Comparison of ENCODE assay signal across 24 cellular contexts in the genomic region with DNA sequence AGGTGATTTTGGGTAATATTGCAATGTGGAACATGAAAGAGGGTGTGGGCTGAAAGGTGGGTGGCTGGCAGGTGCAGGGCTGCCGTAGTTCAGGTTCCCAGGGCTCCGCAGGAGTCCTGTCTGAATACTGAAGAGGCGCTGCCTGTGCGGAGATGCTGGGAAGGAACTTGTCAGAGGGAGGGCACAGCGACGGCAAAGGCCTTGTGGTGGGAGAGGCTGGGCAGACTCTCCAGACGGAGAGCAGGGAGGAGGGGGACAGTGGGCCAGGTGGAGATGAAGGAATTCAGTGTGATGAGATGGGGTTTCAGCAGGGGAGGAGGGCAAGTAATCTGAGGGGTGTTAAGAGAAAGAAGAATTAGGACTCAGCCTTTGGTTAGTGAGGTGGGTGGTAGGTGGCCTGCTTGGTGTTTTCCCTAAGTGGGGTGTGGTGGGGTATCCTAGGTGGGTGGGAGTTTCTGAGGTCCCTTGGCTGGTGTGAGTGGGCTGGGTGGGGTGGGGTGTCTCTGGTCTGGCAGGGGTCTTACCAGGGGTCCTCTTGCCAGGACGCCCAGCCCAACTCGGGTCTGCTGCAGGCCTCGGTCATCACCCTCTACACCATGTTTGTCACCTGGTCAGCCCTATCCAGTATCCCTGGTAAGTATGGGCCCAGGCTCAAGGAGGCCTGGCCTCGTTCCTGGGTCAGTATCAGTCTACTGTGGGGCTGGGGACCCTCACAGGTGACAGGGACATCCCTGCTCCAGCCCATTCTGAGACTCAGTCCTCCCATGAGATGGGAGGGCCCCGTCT. TPM values are rescaled to one million over a fixed set of nuclear protein-coding genes. Genes with fewer than 3 reads are reported as not detected.
A peak's percentile ranks its signal among the peaks of the same experiment; 100 is the strongest.
DNase-seq lines count a peak whose midpoint lies in the region; ATAC-seq and TF ChIP-seq lines count a peak whose summit lies in the region.
"Had no signal": no experiment of that assay in that cellular context is flagged by ENCODE, and none has a peak within 500 bp of the region (broad histone marks: within the 10 kb centered on the region; RNA-seq: fewer than 3 reads in every experiment).

No MANE protein-coding gene starts in this region.

- no peak overlapping the region for H2BK120ac ChIP-seq in neuronal stem cell (ENCODE audit: low read depth, low read length)

- no peak overlapping the region for H2AFZ ChIP-seq in neuronal stem cell (ENCODE audit: low read length)

- H2AK5ac ChIP-seq in neuronal stem cell (ENCODE audit: low read depth, low read length) = no peak overlapping the region

- H3K27ac ChIP-seq in neuronal stem cell (replicated peaks; ENCODE audit: low read length) (no peak overlapping the region), upper lobe of right lung (no peak overlapping the region)

- no peak for ATAC-seq in upper lobe of right lung

- H3K9me3 ChIP-seq in neuronal stem cell (replicated peaks in 1 of 2; ENCODE audit: control insufficient read depth in 2 of 2, insufficient read depth in 1 of 2, low read depth in 1 of 2, low read length in 2 of 2) (no peaks in the 10 kb centered on the region), upper lobe of right lung (no peaks in the 10 kb centered on the region)

- no peak overlapping the region for H3K4me2 ChIP-seq in neuronal stem cell (ENCODE audit: insufficient read depth, low read length, poor library complexity, severe bottlenecking)

- peak overlapping the region; percentile 69 for H3K23ac ChIP-seq in neuronal stem cell (ENCODE audit: low read depth, low read length, poor library complexity)

- H3K18ac ChIP-seq in neuronal stem cell (ENCODE audit: low read length) = no peak overlapping the region

- H3K36me3 ChIP-seq in neuronal stem cell (replicated peaks in 1 of 2; ENCODE audit: control insufficient read depth in 2 of 2, insufficient read depth in 2 of 2, low read length in 2 of 2) = peaks cover 33 to 36% of the 10 kb centered on the region in 2 donors
- no peaks in the 10 kb centered on the region for H3K36me3 ChIP-seq in upper lobe of right lung

- intact Hi-C loops in upper lobe of right lung (cut with DNase I) = no loop called here

- WGBS in neuronal stem cell (ENCODE audit: extremely low coverage in 2 of 2, insufficient read length in 2 of 2, insufficient replicate concordance in 1 of 2), 2 donors = no CpG with 5 or more reads among the region's 12 CpGs

- peaks cover 3% of the 10 kb centered on the region for H3K79me1 ChIP-seq in neuronal stem cell (ENCODE audit: low read depth, low read length)

- H3K9ac ChIP-seq in neuronal stem cell (ENCODE audit: low read depth, low read length, poor library complexity) = no peak overlapping the region

- H2BK15ac ChIP-seq in neuronal stem cell (ENCODE audit: low read length) = no peak overlapping the region

- no peaks in the 10 kb centered on the region for H3K27me3 ChIP-seq in neuronal stem cell (ENCODE audit: control insufficient read depth in 3 of 3, insufficient read depth in 3 of 3, low read depth in 1 of 3, low read length in 3 of 3)
- no peaks in the 10 kb centered on the region for H3K27me3 ChIP-seq in upper lobe of right lung

- H2BK5ac ChIP-seq in neuronal stem cell (ENCODE audit: low read length) = no peak overlapping the region

- TF ChIP-seq CTCF in upper lobe of right lung (IDR thresholded peaks at IDR 0.05) = no peak

- H4K8ac ChIP-seq in neuronal stem cell (ENCODE audit: low read depth, low read length) = no peak overlapping the region

- peaks cover 0 to under 1% of the 10 kb centered on the region in 2 donors for H3K4me1 ChIP-seq in neuronal stem cell (ENCODE audit: control insufficient read depth in 2 of 2, insufficient read depth in 1 of 2, low read depth in 1 of 2, low read length in 2 of 2)
- no peaks in the 10 kb centered on the region for H3K4me1 ChIP-seq in upper lobe of right lung

- no peak overlapping the region for H3K4ac ChIP-seq in neuronal stem cell (ENCODE audit: low read length)

- no peak overlapping the region for H3K4me3 ChIP-seq in neuronal stem cell (ENCODE audit: low read length in 2 of 2)
- H3K4me3 ChIP-seq in upper lobe of right lung = no peak overlapping the region

- no peak overlapping the region for H4K91ac ChIP-seq in neuronal stem cell (ENCODE audit: low read depth, low read length, poor library complexity)

- no peak overlapping the region for H3K14ac ChIP-seq in neuronal stem cell (ENCODE audit: low read length)

- peak; percentile 51 for DNase-seq in activated effector memory CD4-positive, alpha-beta T cell treated with anti-CD3 and anti-CD28 coated beads, Interleukin-2, amount 50 U/mL, for 16 hours
- no peak for DNase-seq in activated effector memory CD4-positive, alpha-beta T cell treated with Interleukin-2 at 50 U/mL for 16 hours
- peak; percentile 20 for DNase-seq in islet precursor cell
- no peak for DNase-seq in neuronal stem cell (ENCODE audit: low spot score)
- DNase-seq in upper lobe of right lung = peak; percentile 51
- no peak for DNase-seq in MV-4-11 (lab: John Stamatoyannopoulos, UW)
- DNase-seq in amygdala (lab: John Stamatoyannopoulos, UW) = no peak
- no peak for DNase-seq in activated T-cell treated with anti-CD3 and anti-CD28 coated beads, Interleukin-2, amount 50 U/mL, for 48 hours
- DNase-seq: 8988T, ACHN, DMS153, Karpas-422, NCI-H1694, NCI-H2029 treated with DMSO at 0.1 percent for 48 hours, NCI-H2171, NCI-H226, NCI-H510A, NCI-H69, RPMI8226, SHP77 had no signal

- H2BK12ac ChIP-seq in neuronal stem cell (ENCODE audit: low read length) = no peak overlapping the region

RNA-seq across cellular contexts. Expression of a gene that starts 15.6 kb away (rescaled TPM):
- polyA plus RNA-seq in neuronal stem cell (2013, experiment 1 of 2) = 36.2 TPM
- polyA plus RNA-seq in neuronal stem cell (2013, experiment 2 of 2) = 35.5 TPM
- total RNA-seq in upper lobe of right lung = 40.6 TPM

RNA-seq across cellular contexts. Expression of a gene that starts 55.8 kb away (rescaled TPM):
- 2.4 TPM for polyA plus RNA-seq in neuronal stem cell (2013, experiment 1 of 2)
- 2.5 TPM for polyA plus RNA-seq in neuronal stem cell (2013, experiment 2 of 2)
- total RNA-seq in upper lobe of right lung = 63.6 TPM
- total RNA-seq: Daoy, G401, HT-29, SK-MEL-5 had no signal

Comparison
In these comparisons a context has a peak if more than half of its experiments do, and no peak if none do; other contexts are left out.
1. DNase-seq: peak in activated effector memory CD4-positive, alpha-beta T cell treated with anti-CD3 and anti-CD28 coated beads, Interleukin-2, amount 50 U/mL, for 16 hours (single experiment), islet precursor cell (single experiment) and upper lobe of right lung (single experiment); none in activated effector memory CD4-positive, alpha-beta T cell treated with Interleukin-2 at 50 U/mL for 16 hours (single experiment), neuronal stem cell (single experiment), MV-4-11 (single experiment), amygdala (0 of 56) and activated T-cell treated with anti-CD3 and anti-CD28 coated beads, Interleukin-2, amount 50 U/mL, for 48 hours (0 of 2).